In the genomic region with DNA sequence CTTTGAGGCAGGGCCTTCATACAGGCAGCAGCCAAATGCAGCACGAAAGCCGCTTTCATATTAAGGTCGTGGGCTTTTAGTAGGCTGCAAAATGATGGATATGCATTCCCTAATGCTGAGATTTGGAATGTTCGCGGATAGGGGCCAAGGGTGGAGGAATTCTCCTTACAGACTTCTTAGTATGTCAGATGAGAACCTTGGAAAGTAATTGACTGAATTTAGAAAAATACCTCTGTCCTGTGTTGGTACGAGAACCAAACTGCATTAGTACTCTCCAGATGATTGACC, we compare ENCODE assay signal across 8 cellular contexts. TPM values are rescaled to one million over a fixed set of nuclear protein-coding genes. Genes with fewer than 3 reads are reported as not detected.
DNase-seq lines count a peak whose midpoint lies in the region; ATAC-seq and TF ChIP-seq lines count a peak whose summit lies in the region.

No MANE protein-coding gene starts in this region.

- DNase-seq in D341Med (ENCODE audit: low spot score): peak; percentile 40
- peak; percentile 25 for DNase-seq in RKO (ENCODE audit: low spot score)
- no peak for DNase-seq in epithelial cell of esophagus (ENCODE audit: low read depth)
- DNase-seq in ovary: no peak
- no peak for DNase-seq in mesenteric fat pad (ENCODE audit: low spot score)
- DNase-seq in NCI-H2171 treated with DMSO at 0.1 percent for 48 hours (lab: John Stamatoyannopoulos, UW): no peak

- ATAC-seq in GM21619 (IDR thresholded peaks at IDR 0.05; ENCODE audit: unreplicated experiment) (no peak), HG02870 (IDR thresholded peaks at IDR 0.05; ENCODE audit: unreplicated experiment) (no peak)

- intact Hi-C loops in ovary (cut with DNase I): loop anchor here in 3 of 4 donors (5.0 to 10.0 kb wide), 6 partner anchors 128 to 383 kb away; partner anchors contain the start of genes CASP6 (in 1 of the 3), GAR1 (in 1 of the 3), MCUB (in 1 of the 3) and PLA2G12A (in 1 of the 3)

- TF ChIP-seq EP300 in ovary (IDR thresholded peaks at IDR 0.05): no peak

- no peaks in the 10 kb centered on the region for H3K9me3 ChIP-seq in ovary

- peak overlapping the region; percentile 82 for H3K4me3 ChIP-seq in epithelial cell of esophagus (ENCODE audit: low read length)
- peak overlapping the region; percentile 62 for H3K4me3 ChIP-seq in ovary

- TF ChIP-seq POLR2A in ovary (IDR thresholded peaks at IDR 0.05): no peak

- H3K4me1 ChIP-seq in ovary (ENCODE audit: insufficient read depth): peaks cover 10% of the 10 kb centered on the region

- WGBS in ovary, 3 donors: 2 to 3% (median 3%) methylated on average over 6 of the region's 6 CpGs

- H3K27ac ChIP-seq in ovary: peak overlapping the region in 1 of 2 donors; percentile 3

- TF ChIP-seq CTCF in epithelial cell of esophagus (IDR thresholded peaks at IDR 0.05; ENCODE audit: insufficient read depth, low read depth, low read length, missing control alignments) (no peak), ovary (IDR thresholded peaks at IDR 0.05) (no peak)

- no peaks in the 10 kb centered on the region for H3K27me3 ChIP-seq in ovary

- no peaks in the 10 kb centered on the region for H3K36me3 ChIP-seq in ovary

RNA-seq across cellular contexts. Expression of gene SEC24B, which starts 1.1 kb away (rescaled TPM):
- total RNA-seq in ovary (10 to 100 TPM; 31.1 to 40.7 (median 33.8) TPM), mesenteric fat pad (33.5 TPM)
- 10 to 100 TPM; 17.2 to 35.6 TPM for polyA plus RNA-seq in ovary

Comparison
In these comparisons a context has a peak if more than half of its experiments do, and no peak if none do; other contexts are left out.
1. DNase-seq: peak in D341Med (single experiment) and RKO (single experiment); none in epithelial cell of esophagus (single experiment), ovary (0 of 5), mesenteric fat pad (single experiment) and NCI-H2171 treated with DMSO at 0.1 percent for 48 hours (single experiment).